ENCODE assay signal across 8 cellular contexts in the genomic region with DNA sequence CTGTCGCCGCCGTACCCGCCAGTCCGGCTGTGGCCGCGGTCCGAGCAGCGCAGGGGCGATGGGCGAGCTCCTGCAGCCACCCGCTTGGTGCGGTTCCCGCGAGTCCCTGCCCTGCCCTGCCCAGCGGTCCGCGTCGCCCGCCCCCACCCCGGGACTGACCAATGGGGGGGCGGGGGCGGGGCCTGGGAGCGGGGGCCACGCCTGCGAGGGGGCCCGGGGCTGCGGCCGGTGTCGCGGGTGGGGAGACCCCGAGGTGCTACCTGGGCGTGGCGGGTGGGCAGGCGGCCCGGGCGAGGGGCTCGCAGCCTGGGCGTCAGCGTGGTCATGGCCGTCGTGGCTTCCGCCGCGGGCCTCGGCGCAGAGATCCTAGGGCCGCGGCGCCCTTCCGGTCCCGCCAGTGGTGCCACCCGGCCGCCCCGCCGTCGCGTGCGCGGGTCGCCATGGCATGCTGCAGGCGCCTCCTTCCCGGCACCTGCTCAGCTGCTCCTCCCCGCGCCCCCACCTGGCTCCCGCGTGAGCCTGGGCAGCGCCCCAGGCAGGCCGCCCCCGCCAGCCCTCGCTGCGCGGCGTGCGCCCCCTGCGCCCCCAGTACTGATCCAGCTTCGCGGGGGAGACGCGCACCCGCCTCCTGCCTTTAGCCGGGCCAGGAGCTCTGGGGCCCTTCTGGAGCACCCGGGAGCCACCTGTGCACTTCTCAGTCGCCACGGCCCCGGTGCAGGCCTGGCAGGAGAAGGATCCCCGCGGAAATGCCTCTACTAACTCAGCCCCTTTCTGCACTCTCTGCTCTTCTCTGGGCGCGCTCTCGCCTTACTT. TPM values are rescaled to one million over a fixed set of nuclear protein-coding genes. Genes with fewer than 3 reads are reported as not detected.
A peak's percentile ranks its signal among the peaks of the same experiment; 100 is the strongest.
DNase-seq lines count a peak whose midpoint lies in the region; ATAC-seq lines count a peak whose summit lies in the region.

A gene with protein sequence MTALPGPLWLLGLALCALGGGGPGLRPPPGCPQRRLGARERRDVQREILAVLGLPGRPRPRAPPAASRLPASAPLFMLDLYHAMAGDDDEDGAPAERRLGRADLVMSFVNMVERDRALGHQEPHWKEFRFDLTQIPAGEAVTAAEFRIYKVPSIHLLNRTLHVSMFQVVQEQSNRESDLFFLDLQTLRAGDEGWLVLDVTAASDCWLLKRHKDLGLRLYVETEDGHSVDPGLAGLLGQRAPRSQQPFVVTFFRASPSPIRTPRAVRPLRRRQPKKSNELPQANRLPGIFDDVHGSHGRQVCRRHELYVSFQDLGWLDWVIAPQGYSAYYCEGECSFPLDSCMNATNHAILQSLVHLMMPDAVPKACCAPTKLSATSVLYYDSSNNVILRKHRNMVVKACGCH (minus strand): TSS at position 108 of the 813 bp plus-strand sequence. CDS start 380 bp downstream, outside the sequence.

- no peaks in the 10 kb centered on the region for H3K27me3 ChIP-seq in effector memory CD4-positive, alpha-beta T cell (replicated peaks; ENCODE audit: control insufficient read depth, insufficient read depth, low read length, poor library complexity, severe bottlenecking)
- H3K27me3 ChIP-seq in mononuclear cell (ENCODE audit: insufficient read depth, low read length) = no peaks in the 10 kb centered on the region

- H3K4me3 Mint-ChIP-seq in stimulated activated naive B cell treated with anti-CD40 and anti-IgM and Interleukin-4, amounts not matched to agents 10 μg/mL and 1 μg/mL and 100 μg/mL, for 72 hours = peak within 1 kb of the TSS; percentile 82 to 84

- DNase-seq in NCI-H2227 (lab: John Stamatoyannopoulos, UW; ENCODE audit: unreplicated experiment) (peak; percentile 85), GF-D8 (lab: John Stamatoyannopoulos, UW) (no peak)
- peak; percentile 33 to 42 for DNase-seq in activated CD4-positive, alpha-beta T cell treated with anti-CD3 and anti-CD28 coated beads for 4 hours
- peak; percentile 22 to 42 (median 27) for DNase-seq in effector memory CD4-positive, alpha-beta T cell
- DNase-seq in stimulated activated naive B cell treated with anti-CD40 and anti-IgM and Interleukin-4, amounts not matched to agents 10 μg/mL and 1 μg/mL and 100 μg/mL, for 72 hours = peak; percentile 56

- peaks cover 12 to 14% of the 10 kb centered on the region in 2 donors for H3K4me1 Mint-ChIP-seq in stimulated activated naive B cell treated with anti-CD40 and anti-IgM and Interleukin-4, amounts not matched to agents 10 μg/mL and 1 μg/mL and 100 μg/mL, for 72 hours

- H3K4me1 ChIP-seq in ES-I3 (ENCODE audit: insufficient read depth, low read length) (no peaks in the 10 kb centered on the region), mononuclear cell (ENCODE audit: insufficient read depth, low read length) (peaks cover 14% of the 10 kb centered on the region)
- H3K4me1 ChIP-seq in effector memory CD4-positive, alpha-beta T cell (ENCODE audit: control insufficient read depth, insufficient read depth, low read length, poor library complexity, severe bottlenecking) = peaks cover 5% of the 10 kb centered on the region

- H3K36me3 ChIP-seq in ES-I3 (ENCODE audit: insufficient read depth, low read length) = no peaks in the 10 kb centered on the region
- no peaks in the 10 kb centered on the region for H3K36me3 ChIP-seq in effector memory CD4-positive, alpha-beta T cell (ENCODE audit: control insufficient read depth, insufficient read depth, low read length)

- peak within 1 kb of the TSS; percentile 51 for H3K4me3 ChIP-seq in effector memory CD4-positive, alpha-beta T cell (ENCODE audit: insufficient read depth, low read depth, low read length, poor library complexity, severe bottlenecking)
- H3K4me3 ChIP-seq in mononuclear cell (ENCODE audit: low read length) = peak within 1 kb of the TSS; percentile 36

- peak within 1 kb of the TSS; percentile 42 for H3K9ac ChIP-seq in ES-I3 (ENCODE audit: low read depth, low read length)

- H3K27ac Mint-ChIP-seq in stimulated activated naive B cell treated with anti-CD40 and anti-IgM and Interleukin-4, amounts not matched to agents 10 μg/mL and 1 μg/mL and 100 μg/mL, for 72 hours = peak within 1 kb of the TSS; percentile 65

- H3K27ac ChIP-seq in effector memory CD4-positive, alpha-beta T cell (ENCODE audit: insufficient read depth, low read length, poor library complexity, severe bottlenecking) = no peak within 1 kb of the TSS

- H3K9me3 ChIP-seq in ES-I3 (ENCODE audit: control insufficient read depth, insufficient read depth, low read length) (no peaks in the 10 kb centered on the region), mononuclear cell (ENCODE audit: low read depth, low read length) (no peaks in the 10 kb centered on the region)
- H3K9me3 ChIP-seq in effector memory CD4-positive, alpha-beta T cell (ENCODE audit: control insufficient read depth, low read length) = no peaks in the 10 kb centered on the region

- peaks cover 34 to 57% of the 10 kb centered on the region in 2 donors for H3K27me3 Mint-ChIP-seq in stimulated activated naive B cell treated with anti-CD40 and anti-IgM and Interleukin-4, amounts not matched to agents 10 μg/mL and 1 μg/mL and 100 μg/mL, for 72 hours

- no peaks in the 10 kb centered on the region for H3K9me3 Mint-ChIP-seq in stimulated activated naive B cell treated with anti-CD40 and anti-IgM and Interleukin-4, amounts not matched to agents 10 μg/mL and 1 μg/mL and 100 μg/mL, for 72 hours

- H3K36me3 Mint-ChIP-seq in stimulated activated naive B cell treated with anti-CD40 and anti-IgM and Interleukin-4, amounts not matched to agents 10 μg/mL and 1 μg/mL and 100 μg/mL, for 72 hours = peaks cover 0 to 9% of the 10 kb centered on the region in 2 donors

- ATAC-seq in HG02678 (IDR thresholded peaks at IDR 0.05; ENCODE audit: unreplicated experiment) = peak; percentile 59
- ATAC-seq in stimulated activated naive B cell treated with anti-CD40 and anti-IgM and Interleukin-4, amounts not matched to agents 10 μg/mL and 1 μg/mL and 100 μg/mL, for 72 hours (replicated peaks) = peak; percentile 83 to 85

RNA-seq across cellular contexts. Expression of the gene that starts here (rescaled TPM):
- total RNA-seq in mononuclear cell = 0.31 TPM
